14 cellular contexts compared by ENCODE assay signal in genomic region chr16:80591071-80591935, GRCh38. TPM values are rescaled to one million over a fixed set of nuclear protein-coding genes. Genes with fewer than 3 reads are reported as not detected.
A peak's percentile ranks its signal among the peaks of the same experiment; 100 is the strongest.
DNase-seq lines count a peak whose midpoint lies in the region; ATAC-seq and TF ChIP-seq lines count a peak whose summit lies in the region.
"Had no signal": no experiment of that assay in that cellular context is flagged by ENCODE, and none has a peak within 500 bp of the region (broad histone marks: within the 10 kb centered on the region; RNA-seq: fewer than 3 reads in every experiment).

No MANE protein-coding gene starts in this region.

- CTCF ChIA-PET in MCF 10A (lab: Yijun Ruan, JAX), result no interaction called here

- H3K27ac Mint-ChIP-seq in activated T-helper 2 cell treated with anti-CD3 and anti-CD28 coated beads, Interferon-gamma antibody, Interleukin-2, Interleukin-4, amounts not matched to agents 10 μg/mL and 5 μg/mL and 100 μg/mL, durations not matched to agents 14 hours and 24 hours and 36 hours, result peak overlapping the region; percentile 48
- no peak overlapping the region for H3K27ac Mint-ChIP-seq in stimulated activated effector memory CD8-positive, alpha-beta T cell treated with anti-CD3 and anti-CD28 coated beads, Interleukin-12 subunit alpha, Interleukin-12 subunit beta, amount 100 ng/mL, for 72 hours
- H3K27ac Mint-ChIP-seq in endodermal cell (no peak overlapping the region), MCF 10A (ENCODE audit: low read depth, unreplicated experiment) (no peak overlapping the region)

- POLR2A ChIA-PET in MCF 10A (lab: Yijun Ruan, JAX), result no interaction called here

- H3K9me2 ChIP-seq in Loucy (replicated peaks; ENCODE audit: low read depth, low read length), result no peaks in the 10 kb centered on the region

- peaks cover 26% of the 10 kb centered on the region for H3K36me3 Mint-ChIP-seq in activated T-helper 2 cell treated with anti-CD3 and anti-CD28 coated beads, Interferon-gamma antibody, Interleukin-2, Interleukin-4, amounts not matched to agents 10 μg/mL and 5 μg/mL and 100 μg/mL, durations not matched to agents 14 hours and 24 hours and 36 hours (ENCODE audit: low read depth)
- no peaks in the 10 kb centered on the region for H3K36me3 Mint-ChIP-seq in stimulated activated effector memory CD8-positive, alpha-beta T cell treated with anti-CD3 and anti-CD28 coated beads, Interleukin-12 subunit alpha, Interleukin-12 subunit beta, amount 100 ng/mL, for 72 hours
- no peaks in the 10 kb centered on the region for H3K36me3 Mint-ChIP-seq in endodermal cell (ENCODE audit: low read depth)
- H3K36me3 Mint-ChIP-seq in MCF 10A (ENCODE audit: insufficient read depth, unreplicated experiment), result no peaks in the 10 kb centered on the region

- no TSS peak for BruUV-seq in MCF 10A (replicated peaks; lab: Mats Ljungman, UMichigan)

- peak overlapping the region; percentile 85 for H3K4me2 ChIP-seq in Loucy (ENCODE audit: low read depth, low read length, poor library complexity, severe bottlenecking)

- H3K9me3 ChIP-seq in Loucy (ENCODE audit: insufficient read depth, low read depth, low read length), result no peaks in the 10 kb centered on the region; the same call in 1 of the 2 replicates
- H3K9me3 ChIP-seq in endodermal cell (ENCODE audit: control insufficient read depth, low read length), result no peaks in the 10 kb centered on the region

- WGBS in endodermal cell (ENCODE audit: insufficient coverage in 1 of 2, insufficient read length in 1 of 2), 2 experiments, result 88 to 100% methylated on average over 4 to 7 of the region's 7 CpGs

- intact Hi-C loops in activated T-helper 2 cell treated with anti-CD3 and anti-CD28 coated beads, Interferon-gamma antibody, Interleukin-2, Interleukin-4, amounts not matched to agents 10 μg/mL and 5 μg/mL and 100 μg/mL, durations not matched to agents 14 hours and 24 hours and 36 hours (cut with micrococcal nuclease), result loop anchor here (1.0 to 2.0 kb wide), 3 partner anchors 11 to 65 kb away; no protein-coding TSS in a partner anchor
- intact Hi-C loops in MCF 10A (cut with micrococcal nuclease), result no loop called here

- peak; percentile 27 for DNase-seq in activated T-cell treated with anti-CD3 and anti-CD28 coated beads, Interleukin-2, amount 50 U/mL, for 1 hour
- DNase-seq in activated T-cell treated with anti-CD3 and anti-CD28 coated beads for 4 hours (no peak), endodermal cell (no peak), MCF 10A (ENCODE audit: unreplicated experiment) (no peak), foreskin keratinocyte (no peak)
- DNase-seq in activated T-helper 2 cell treated with anti-CD3 and anti-CD28 coated beads, Interferon-gamma antibody, Interleukin-2, Interleukin-4, amounts not matched to agents 10 μg/mL and 5 μg/mL and 100 μg/mL, durations not matched to agents 14 hours and 24 hours and 36 hours (ENCODE audit: low spot score), result peak; percentile 58
- DNase-seq in stimulated activated effector memory CD8-positive, alpha-beta T cell treated with anti-CD3 and anti-CD28 coated beads, Interleukin-12 subunit alpha, Interleukin-12 subunit beta, amount 100 ng/mL, for 72 hours (ENCODE audit: low spot score in 2 of 2), result no peak
- DNase-seq: effector CD8-positive, alpha-beta T cell; foreskin melanocyte; NCI-H1436; NCI-H510A treated with DMSO at 0.1 percent for 48 hours; RPMI8226 had no signal

- no peaks in the 10 kb centered on the region for H3K27me3 ChIP-seq in Loucy (ENCODE audit: insufficient read depth, low read length, poor library complexity, severe bottlenecking)
- no peaks in the 10 kb centered on the region for H3K27me3 ChIP-seq in endodermal cell (ENCODE audit: control insufficient read depth, insufficient read depth, low read length, poor library complexity, severe bottlenecking)
- no peaks in the 10 kb centered on the region for H3K27me3 ChIP-seq in foreskin keratinocyte

- H3K9me3 Mint-ChIP-seq in activated T-helper 2 cell treated with anti-CD3 and anti-CD28 coated beads, Interferon-gamma antibody, Interleukin-2, Interleukin-4, amounts not matched to agents 10 μg/mL and 5 μg/mL and 100 μg/mL, durations not matched to agents 14 hours and 24 hours and 36 hours, result peaks cover 37% of the 10 kb centered on the region
- H3K9me3 Mint-ChIP-seq in stimulated activated effector memory CD8-positive, alpha-beta T cell treated with anti-CD3 and anti-CD28 coated beads, Interleukin-12 subunit alpha, Interleukin-12 subunit beta, amount 100 ng/mL, for 72 hours, result peaks cover 4% of the 10 kb centered on the region
- no peaks in the 10 kb centered on the region for H3K9me3 Mint-ChIP-seq in endodermal cell
- peaks cover 6% of the 10 kb centered on the region for H3K9me3 Mint-ChIP-seq in MCF 10A (ENCODE audit: unreplicated experiment)

- ATAC-seq in stimulated activated effector memory CD8-positive, alpha-beta T cell treated with anti-CD3 and anti-CD28 coated beads, Interleukin-12 subunit alpha, Interleukin-12 subunit beta, amount 100 ng/mL, for 72 hours, result peak; percentile 87
- no peak for ATAC-seq in foreskin keratinocyte

- peaks cover 50% of the 10 kb centered on the region for H3K27me3 Mint-ChIP-seq in activated T-helper 2 cell treated with anti-CD3 and anti-CD28 coated beads, Interferon-gamma antibody, Interleukin-2, Interleukin-4, amounts not matched to agents 10 μg/mL and 5 μg/mL and 100 μg/mL, durations not matched to agents 14 hours and 24 hours and 36 hours (ENCODE audit: low read depth)
- peaks cover 11% of the 10 kb centered on the region for H3K27me3 Mint-ChIP-seq in endodermal cell (ENCODE audit: insufficient read depth)
- H3K27me3 Mint-ChIP-seq in MCF 10A (ENCODE audit: insufficient read depth, unreplicated experiment), result no peaks in the 10 kb centered on the region

- no peak for TF ChIP-seq CTCF in Loucy (conservative IDR thresholded peaks at IDR 0.05; ENCODE audit: low read length)
- no peak for TF ChIP-seq CTCF in endodermal cell (conservative IDR thresholded peaks at IDR 0.05)
- TF ChIP-seq CTCF in MCF 10A (IDR thresholded peaks at IDR 0.05; ENCODE audit: unreplicated experiment), result no peak
- TF ChIP-seq CTCF in foreskin keratinocyte (conservative IDR thresholded peaks at IDR 0.05), result no peak

- 0 out of 2 replicates have a peak, but pooled peaks cover 3% of the 10 kb centered on the region for H3F3A ChIP-seq in Loucy (ENCODE audit: low read depth)

- H2AFZ ChIP-seq in Loucy (ENCODE audit: low read length), result no peak overlapping the region
- H2AFZ ChIP-seq: parathyroid adenoma had no signal

- peak overlapping the region; percentile 24 for H3K9ac ChIP-seq in Loucy (ENCODE audit: low read depth, low read length, poor library complexity, severe bottlenecking)
- no peak overlapping the region for H3K9ac ChIP-seq in endodermal cell (ENCODE audit: extremely low read depth, low read length, poor library complexity, severe bottlenecking)
- H3K9ac ChIP-seq: parathyroid adenoma had no signal

- H3K4me3 ChIP-seq in Loucy (ENCODE audit: low read length, poor library complexity, severe bottlenecking) (peak overlapping the region; percentile 68), endodermal cell (ENCODE audit: low read length) (no peak overlapping the region)

- no peaks in the 10 kb centered on the region for H4K20me1 ChIP-seq in Loucy (ENCODE audit: insufficient read depth, low read length, poor library complexity, severe bottlenecking)

- peak overlapping the region; percentile 53 for H3K4me3 Mint-ChIP-seq in activated T-helper 2 cell treated with anti-CD3 and anti-CD28 coated beads, Interferon-gamma antibody, Interleukin-2, Interleukin-4, amounts not matched to agents 10 μg/mL and 5 μg/mL and 100 μg/mL, durations not matched to agents 14 hours and 24 hours and 36 hours (ENCODE audit: low read depth)
- H3K4me3 Mint-ChIP-seq in stimulated activated effector memory CD8-positive, alpha-beta T cell treated with anti-CD3 and anti-CD28 coated beads, Interleukin-12 subunit alpha, Interleukin-12 subunit beta, amount 100 ng/mL, for 72 hours, result peak overlapping the region; percentile 25
- H3K4me3 Mint-ChIP-seq in endodermal cell (no peak overlapping the region), MCF 10A (ENCODE audit: unreplicated experiment) (no peak overlapping the region)

- H3K27ac ChIP-seq in endodermal cell (ENCODE audit: low read depth, low read length) (no peak overlapping the region), foreskin keratinocyte (no peak overlapping the region)
- H3K27ac ChIP-seq: parathyroid adenoma had no signal

- H3K36me3 ChIP-seq in Loucy (ENCODE audit: insufficient read depth, low read length) (no peaks in the 10 kb centered on the region), endodermal cell (ENCODE audit: control insufficient read depth, insufficient read depth, low read length) (no peaks in the 10 kb centered on the region)

- H3K4me1 Mint-ChIP-seq in activated T-helper 2 cell treated with anti-CD3 and anti-CD28 coated beads, Interferon-gamma antibody, Interleukin-2, Interleukin-4, amounts not matched to agents 10 μg/mL and 5 μg/mL and 100 μg/mL, durations not matched to agents 14 hours and 24 hours and 36 hours (ENCODE audit: low read depth), result peaks cover 39% of the 10 kb centered on the region
- peaks cover 28% of the 10 kb centered on the region for H3K4me1 Mint-ChIP-seq in stimulated activated effector memory CD8-positive, alpha-beta T cell treated with anti-CD3 and anti-CD28 coated beads, Interleukin-12 subunit alpha, Interleukin-12 subunit beta, amount 100 ng/mL, for 72 hours
- H3K4me1 Mint-ChIP-seq in endodermal cell (no peaks in the 10 kb centered on the region), MCF 10A (ENCODE audit: insufficient read depth, unreplicated experiment) (no peaks in the 10 kb centered on the region)

- H3K4me1 ChIP-seq in Loucy (ENCODE audit: insufficient read depth, low read length, poor library complexity, severe bottlenecking), result peaks cover 23% of the 10 kb centered on the region
- H3K4me1 ChIP-seq in endodermal cell (ENCODE audit: control insufficient read depth, insufficient read depth, low read length), result no peaks in the 10 kb centered on the region
- H3K4me1 ChIP-seq in foreskin keratinocyte, result no peaks in the 10 kb centered on the region
- H3K4me1 ChIP-seq: parathyroid adenoma had no signal

- H3K79me2 ChIP-seq in Loucy (ENCODE audit: insufficient read depth, low read length), result no peaks in the 10 kb centered on the region
- H3K79me2 ChIP-seq: parathyroid adenoma had no signal

RNA-seq across cellular contexts. Expression of gene DYNLRB2, which starts 50.5 kb away (rescaled TPM):
- total RNA-seq in activated T-helper 2 cell treated with anti-CD3 and anti-CD28 coated beads, Interferon-gamma antibody, Interleukin-2, Interleukin-4, amounts not matched to agents 10 μg/mL and 5 μg/mL and 100 μg/mL, durations not matched to agents 14 hours and 24 hours and 36 hours, result not detected in 2 replicates
- not detected for total RNA-seq in endodermal cell
- polyA plus RNA-seq in endodermal cell (2013, experiment 1 of 2), result not detected
- polyA plus RNA-seq in endodermal cell (2013, experiment 2 of 2), result not detected
- not detected in 2 replicates for total RNA-seq in MCF 10A (2022)
- 0.51 TPM in 1 of 2 replicates, not detected in the other for total RNA-seq in foreskin keratinocyte
- 0.20 and 0.77 TPM in 2 replicates for polyA plus RNA-seq in foreskin keratinocyte

Comparison
In these comparisons a context has a peak if more than half of its experiments do, and no peak if none do; other contexts are left out.
1. DNase-seq: peak in activated T-cell treated with anti-CD3 and anti-CD28 coated beads, Interleukin-2, amount 50 U/mL, for 1 hour (single experiment) and activated T-helper 2 cell treated with anti-CD3 and anti-CD28 coated beads, Interferon-gamma antibody, Interleukin-2, Interleukin-4, amounts not matched to agents 10 μg/mL and 5 μg/mL and 100 μg/mL, durations not matched to agents 14 hours and 24 hours and 36 hours (single experiment); none in activated T-cell treated with anti-CD3 and anti-CD28 coated beads for 4 hours (single experiment), stimulated activated effector memory CD8-positive, alpha-beta T cell treated with anti-CD3 and anti-CD28 coated beads, Interleukin-12 subunit alpha, Interleukin-12 subunit beta, amount 100 ng/mL, for 72 hours (0 of 2), endodermal cell (single experiment), MCF 10A (single experiment) and foreskin keratinocyte (0 of 2).
2. H3K4me3 Mint-ChIP-seq: peak in activated T-helper 2 cell treated with anti-CD3 and anti-CD28 coated beads, Interferon-gamma antibody, Interleukin-2, Interleukin-4, amounts not matched to agents 10 μg/mL and 5 μg/mL and 100 μg/mL, durations not matched to agents 14 hours and 24 hours and 36 hours (single experiment) and stimulated activated effector memory CD8-positive, alpha-beta T cell treated with anti-CD3 and anti-CD28 coated beads, Interleukin-12 subunit alpha, Interleukin-12 subunit beta, amount 100 ng/mL, for 72 hours (single experiment); none in endodermal cell (single experiment) and MCF 10A (single experiment).